ENCODE assay signal across 19 cellular contexts in genomic region chr3:120503727-120504616, GRCh38. TPM values are rescaled to one million over a fixed set of nuclear protein-coding genes. Genes with fewer than 3 reads are reported as not detected.
"Had no signal": no experiment of that assay in that cellular context is flagged by ENCODE, and none has a peak within 500 bp of the region (broad histone marks: within the 10 kb centered on the region; RNA-seq: fewer than 3 reads in every experiment).

No MANE protein-coding gene starts in this region.

- H3K36me3 ChIP-seq: left lung, right atrium auricular region, upper lobe of left lung had no signal

- H3K36me3 Mint-ChIP-seq: activated CD4-positive, alpha-beta memory T cell treated with anti-CD3 and anti-CD28 coated beads for 36 hours; activated naive CD8-positive, alpha-beta T cell treated with anti-CD3 and anti-CD28 coated beads, Interleukin-2, amount 10 ng/mL, durations not matched to agents 7 days and 5 days had no signal

- H3K27ac Mint-ChIP-seq: activated B cell treated with CpG ODN at 0.5 μM for 24 hours; activated CD4-positive, alpha-beta memory T cell treated with anti-CD3 and anti-CD28 coated beads for 36 hours; activated naive CD8-positive, alpha-beta T cell treated with anti-CD3 and anti-CD28 coated beads, Interleukin-2, amount 10 ng/mL, durations not matched to agents 7 days and 5 days; nephron; progenitor cell of endocrine pancreas; stimulated activated naive CD8-positive, alpha-beta T cell treated with anti-CD3 and anti-CD28 coated beads, Interleukin-15, amount 100 ng/mL, for 72 hours had no signal

- H3K4me1 Mint-ChIP-seq: activated B cell treated with CpG ODN at 0.5 μM for 24 hours; activated naive CD8-positive, alpha-beta T cell treated with anti-CD3 and anti-CD28 coated beads, Interleukin-2, amount 10 ng/mL, durations not matched to agents 7 days and 5 days; stimulated activated naive CD8-positive, alpha-beta T cell treated with anti-CD3 and anti-CD28 coated beads, Interleukin-15, amount 100 ng/mL, for 72 hours had no signal

- H3K4me3 ChIP-seq: left lung, right atrium auricular region, testis, upper lobe of left lung had no signal

- H3K4me3 Mint-ChIP-seq: activated B cell treated with CpG ODN at 0.5 μM for 24 hours; activated CD4-positive, alpha-beta memory T cell treated with anti-CD3 and anti-CD28 coated beads for 36 hours; activated naive CD8-positive, alpha-beta T cell treated with anti-CD3 and anti-CD28 coated beads, Interleukin-2, amount 10 ng/mL, durations not matched to agents 7 days and 5 days; nephron; stimulated activated naive CD8-positive, alpha-beta T cell treated with anti-CD3 and anti-CD28 coated beads, Interleukin-15, amount 100 ng/mL, for 72 hours had no signal

- H3K9me3 ChIP-seq: left lung, right atrium auricular region, testis, upper lobe of left lung had no signal

- H3K4me1 ChIP-seq: testis had no signal

- H3K27me3 Mint-ChIP-seq: progenitor cell of endocrine pancreas had no signal

- DNase-seq: activated B cell treated with CpG ODN at 0.5 μM for 24 hours; activated CD4-positive, alpha-beta memory T cell treated with anti-CD3 and anti-CD28 coated beads for 36 hours; activated CD4-positive, alpha-beta T cell treated with anti-CD3 and anti-CD28 coated beads for 4 hours; activated naive CD8-positive, alpha-beta T cell treated with anti-CD3 and anti-CD28 coated beads, Interleukin-2, amount 10 ng/mL, durations not matched to agents 7 days and 5 days; amygdala; dermis blood vessel endothelial cell; effector memory CD4-positive, alpha-beta T cell; midbrain; occipital lobe; stimulated activated CD4-positive, alpha-beta T cell treated with anti-CD3 and anti-CD28 coated beads, Interleukin-2, amount 100 ng/mL, for 48 hours; stimulated activated naive CD8-positive, alpha-beta T cell treated with anti-CD3 and anti-CD28 coated beads, Interleukin-15, amount 100 ng/mL, for 72 hours; SW 1271; T-helper 2 cell; testis; upper lobe of left lung had no signal

- ATAC-seq: left lung; stimulated activated naive CD8-positive, alpha-beta T cell treated with anti-CD3 and anti-CD28 coated beads, Interleukin-15, amount 100 ng/mL, for 72 hours had no signal

- H3K27ac ChIP-seq: left lung, right atrium auricular region, testis, upper lobe of left lung had no signal

- H3K27me3 ChIP-seq: left lung, right atrium auricular region, testis, upper lobe of left lung had no signal

RNA-seq across cellular contexts. Expression of gene FSTL1, which starts 53.2 kb away (rescaled TPM):
- total RNA-seq: activated B cell treated with CpG ODN at 0.5 μM for 24 hours had no signal
